ENCODE assay signal across 7 cellular contexts in genomic region chr1:71644997-71645396, GRCh38.
"Had no signal": no experiment of that assay in that cellular context is flagged by ENCODE, and none has a peak within 500 bp of the region (broad histone marks: within the 10 kb centered on the region; RNA-seq: fewer than 3 reads in every experiment).

No MANE protein-coding gene starts in this region.

- H3K4me3 ChIP-seq: GM23338, K562 had no signal

- H2AFZ ChIP-seq: GM23338 had no signal

- ATAC-seq: GM23338, K562 had no signal

- DNase-seq: H9, HCEC 1CT, IMR-90, Karpas-422, KG1 had no signal

- H3K4me2 ChIP-seq: GM23338 had no signal
